ENCODE assay signal across 1 cellular context in genomic region chr22:17753401-17753989, GRCh38.
TF ChIP-seq lines count a peak whose summit lies in the region.

No MANE protein-coding gene starts in this region.

TF ChIP-seq in K562, 482 proteins besides CTCF, POLR2A, EP300 and RAD21 (continued from another document):
- TF ChIP-seq ZBTB33 (CRISPR knock-in tag; IDR thresholded peaks at IDR 0.05) (peak; percentile 71), ETV5 (CRISPR knock-in tag; IDR thresholded peaks at IDR 0.05; ENCODE audit: low read depth) (no peak)
